ENCODE assay signal across 8 cellular contexts in the genomic region with DNA sequence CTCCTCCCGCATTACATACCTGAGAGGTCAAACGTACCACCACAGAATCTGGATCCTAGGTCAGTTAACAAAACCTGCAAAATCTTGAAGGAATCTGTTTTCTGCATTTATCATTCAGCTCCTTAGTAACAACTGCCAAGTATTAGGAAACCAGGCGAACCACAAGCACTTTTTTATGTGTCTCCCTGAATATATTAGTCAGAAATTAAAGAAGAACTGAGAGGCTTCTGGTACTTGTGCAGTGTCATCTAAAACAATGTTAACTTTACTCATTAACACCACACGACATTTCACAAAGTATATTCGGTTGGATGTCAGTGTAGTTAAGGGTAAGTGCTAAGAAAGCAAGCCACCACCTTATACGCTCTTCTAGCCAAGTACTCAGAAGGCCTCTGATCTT. TPM values are rescaled to one million over a fixed set of nuclear protein-coding genes. Genes with fewer than 3 reads are reported as not detected.
DNase-seq lines count a peak whose midpoint lies in the region; ATAC-seq, FAIRE-seq and TF ChIP-seq lines count a peak whose summit lies in the region.

No MANE protein-coding gene starts in this region.

- H2AFZ ChIP-seq in HepG2 (ENCODE audit: low read length): no peak overlapping the region

- H3K27ac ChIP-seq in HepG2 (ENCODE audit: extremely low read length, insufficient read depth, low read length) (no peak overlapping the region), right lobe of liver (no peak overlapping the region), vagina (peak overlapping the region; percentile 91)

- intact Hi-C loops in HepG2 (cut with micrococcal nuclease; ENCODE audit: unreplicated experiment): no loop called here
- intact Hi-C loops in right lobe of liver (cut with DNase I): no loop called here
- intact Hi-C loops in vagina (cut with DNase I): no loop called here

- H3K4me2 ChIP-seq in HepG2 (ENCODE audit: low read depth, low read length): peak overlapping the region; percentile 95

- H3K4me1 ChIP-seq in HepG2 (ENCODE audit: insufficient read depth, low read length) (peaks cover 69% of the 10 kb centered on the region), right lobe of liver (peaks cover 0 to 16% (median 7%) of the 10 kb centered on the region in 4 donors), vagina (peaks cover 58% of the 10 kb centered on the region)

- H3K27me3 ChIP-seq in HepG2 (ENCODE audit: control insufficient read depth in 1 of 2, insufficient read depth in 2 of 2, low read length in 2 of 2) (no peaks in the 10 kb centered on the region; a peak in 1 of 5 replicates), right lobe of liver (no peaks in the 10 kb centered on the region), vagina (no peaks in the 10 kb centered on the region)

- peaks cover 72% of the 10 kb centered on the region for H3K79me2 ChIP-seq in HepG2 (ENCODE audit: insufficient read depth, low read length)

- peak overlapping the region; percentile 83 for H3K27ac Mint-ChIP-seq in memory B cell

- in situ Hi-C loops in HepG2 (cut with HindIII; ENCODE audit: extremely low pct_ligation_motif_present, low pct_unique_long_range_greater_than_20kb) (no loop called here), astrocyte of the cerebellum (cut with HindIII; ENCODE audit: low sequenced_read_pairs) (no loop called here)

- 65% methylated on average over 6 of the region's 6 CpGs for WGBS in HepG2 (ENCODE audit: low lambda C conversion rate)
- WGBS in right lobe of liver (ENCODE audit: insufficient coverage, low coverage, low lambda C conversion rate, missing lambda C conversion rate): 53% methylated on average over 6 of the region's 6 CpGs

- TF ChIP-seq RAD21 in HepG2 (CRISPR knock-in tag; IDR thresholded peaks at IDR 0.05): no peak

- no peak for DNase-seq in HepG2 (ENCODE audit: low spot score)
- no peak for DNase-seq in right lobe of liver
- DNase-seq in astrocyte of the cerebellum (ENCODE audit: low read depth): no peak
- DNase-seq in memory B cell (ENCODE audit: low spot score in 2 of 2): no peak
- DNase-seq in vagina (ENCODE audit: extremely low spot score in 2 of 2): no peak
- no peak for DNase-seq in frontal cortex (ENCODE audit: low spot score in 2 of 2)

- H3K9ac ChIP-seq in HepG2 (ENCODE audit: insufficient read depth, low read depth, low read length): no peak overlapping the region

- H3K36me3 ChIP-seq in HepG2 (replicated peaks in 1 of 2; ENCODE audit: control insufficient read depth in 1 of 2, insufficient read depth in 2 of 2, low read length in 2 of 2): no peaks in the 10 kb centered on the region; a peak in 1 of 5 replicates
- H3K36me3 ChIP-seq in right lobe of liver: no peaks in the 10 kb centered on the region
- no peaks in the 10 kb centered on the region for H3K36me3 ChIP-seq in vagina

- H3K9me3 ChIP-seq in HepG2 (ENCODE audit: low read length) (no peaks in the 10 kb centered on the region), right lobe of liver (no peaks in the 10 kb centered on the region), vagina (no peaks in the 10 kb centered on the region)

- no peak for TF ChIP-seq EP300 in HepG2 (IDR thresholded peaks at IDR 0.05; ENCODE audit: low read depth in 2 of 2, low read length in 2 of 2)
- no peak for TF ChIP-seq EP300 in HepG2 (CRISPR knock-in tag; IDR thresholded peaks at IDR 0.05; ENCODE audit: borderline replicate concordance)

- H3K9me3 Mint-ChIP-seq in memory B cell: no peaks in the 10 kb centered on the region

- peaks cover 62% of the 10 kb centered on the region for H3K4me1 Mint-ChIP-seq in memory B cell

- TF ChIP-seq POLR2A in HepG2 (IDR thresholded peaks at IDR 0.05; ENCODE audit: insufficient read depth in 1 of 2, low read depth in 2 of 2, low read length in 2 of 2): no peak
- no peak for TF ChIP-seq POLR2A in right lobe of liver (IDR thresholded peaks at IDR 0.05)
- no peak for TF ChIP-seq POLR2A in vagina (IDR thresholded peaks at IDR 0.05)

- H3K36me3 Mint-ChIP-seq in memory B cell: peaks cover 8% of the 10 kb centered on the region

- FAIRE-seq in HepG2 (lab: Jason Lieb, UNC): no peak
- FAIRE-seq in frontal cortex (lab: Jason Lieb, UNC): no peak

- CTCF ChIA-PET in HepG2 (lab: Yijun Ruan, JAX; ENCODE audit: low intra/inter-chr PET ratio, low total read pairs): no interaction called here

- H3K4me3 ChIP-seq in HepG2 (replicated peaks in 1 of 3; ENCODE audit: insufficient read depth in 1 of 3, low read depth in 2 of 3, low read length in 3 of 3) (peak overlapping the region in 1 of 3 experiments; percentile 100; a peak in 1 of 6 replicates), right lobe of liver (no peak overlapping the region), astrocyte of the cerebellum (ENCODE audit: low read depth, low read length) (peak overlapping the region; percentile 100), vagina (peak overlapping the region; percentile 92 to 97)

- POLR2A ChIA-PET in HepG2 (lab: Yijun Ruan, JAX): no interaction called here

- no peaks in the 10 kb centered on the region for H3K27me3 Mint-ChIP-seq in memory B cell

- peaks cover 14% of the 10 kb centered on the region for H4K20me1 ChIP-seq in HepG2 (ENCODE audit: insufficient read depth, low read length)

- peak overlapping the region; percentile 93 for H3K4me3 Mint-ChIP-seq in memory B cell

- TF ChIP-seq CTCF in HepG2 (CRISPR knock-in tag; IDR thresholded peaks at IDR 0.05) (no peak), right lobe of liver (IDR thresholded peaks at IDR 0.05) (no peak), astrocyte of the cerebellum (IDR thresholded peaks at IDR 0.05; ENCODE audit: low read depth, low read length, missing control alignments) (no peak), vagina (IDR thresholded peaks at IDR 0.05) (no peak)

- BruUV-seq in HepG2 (replicated peaks; lab: Mats Ljungman, UMichigan): TSS peak; percentile 45

- ATAC-seq in HepG2 (no peak), right lobe of liver (no peak), memory B cell (ENCODE audit: low read depth) (no peak), GM19351 (IDR thresholded peaks at IDR 0.05; ENCODE audit: unreplicated experiment) (no peak), HG03354 (IDR thresholded peaks at IDR 0.05; ENCODE audit: poor library complexity, severe bottlenecking, unreplicated experiment) (no peak)

TF ChIP-seq in HepG2, 621 proteins besides CTCF, POLR2A, EP300 and RAD21 (continues in another document):
- TF ChIP-seq, protein P1, sequence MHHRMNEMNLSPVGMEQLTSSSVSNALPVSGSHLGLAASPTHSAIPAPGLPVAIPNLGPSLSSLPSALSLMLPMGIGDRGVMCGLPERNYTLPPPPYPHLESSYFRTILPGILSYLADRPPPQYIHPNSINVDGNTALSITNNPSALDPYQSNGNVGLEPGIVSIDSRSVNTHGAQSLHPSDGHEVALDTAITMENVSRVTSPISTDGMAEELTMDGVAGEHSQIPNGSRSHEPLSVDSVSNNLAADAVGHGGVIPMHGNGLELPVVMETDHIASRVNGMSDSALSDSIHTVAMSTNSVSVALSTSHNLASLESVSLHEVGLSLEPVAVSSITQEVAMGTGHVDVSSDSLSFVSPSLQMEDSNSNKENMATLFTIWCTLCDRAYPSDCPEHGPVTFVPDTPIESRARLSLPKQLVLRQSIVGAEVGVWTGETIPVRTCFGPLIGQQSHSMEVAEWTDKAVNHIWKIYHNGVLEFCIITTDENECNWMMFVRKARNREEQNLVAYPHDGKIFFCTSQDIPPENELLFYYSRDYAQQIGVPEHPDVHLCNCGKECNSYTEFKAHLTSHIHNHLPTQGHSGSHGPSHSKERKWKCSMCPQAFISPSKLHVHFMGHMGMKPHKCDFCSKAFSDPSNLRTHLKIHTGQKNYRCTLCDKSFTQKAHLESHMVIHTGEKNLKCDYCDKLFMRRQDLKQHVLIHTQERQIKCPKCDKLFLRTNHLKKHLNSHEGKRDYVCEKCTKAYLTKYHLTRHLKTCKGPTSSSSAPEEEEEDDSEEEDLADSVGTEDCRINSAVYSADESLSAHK (CRISPR knock-in tag; IDR thresholded peaks at IDR 0.05; ENCODE audit: borderline replicate concordance): no peak
- TF ChIP-seq ZNF672 (CRISPR knock-in tag; IDR thresholded peaks at IDR 0.05): no peak

RNA-seq across cellular contexts. Expression of a gene that starts 2.5 kb away (rescaled TPM):
- total RNA-seq in HepG2 (2016; rRNA removed; fragmentation: Illumina TruSeq; extraction: Trizol) (18.3 and 34.1 TPM in 2 replicates), right lobe of liver (10 to 100 TPM in 5 of 6 experiments, 1 to 10 TPM in 1; 9.2 to 20.4 (median 14.8) TPM), vagina (47.4 TPM), frontal cortex (29.8 TPM)
- 4.9 and 5.1 TPM in 2 replicates for total RNA-seq in HepG2 (2016; cell fraction: cytosol; rRNA removed; fragmentation: Illumina TruSeq; extraction: Trizol; ENCODE audit: low read depth)
- 17.2 and 31.8 TPM in 2 replicates for total RNA-seq in HepG2 (2016; cell fraction: insoluble cytoplasmic fraction; rRNA removed; fragmentation: Illumina TruSeq; extraction: Trizol)
- total RNA-seq in HepG2 (2016; cell fraction: membrane; rRNA removed; fragmentation: Illumina TruSeq; extraction: Trizol): 24.4 and 29.6 TPM in 2 replicates
- 22.7 and 23.4 TPM in 2 replicates for total RNA-seq in HepG2 (2016; cell fraction: nucleus; rRNA removed; fragmentation: Illumina TruSeq; extraction: Trizol)
- 15.4 and 17.9 TPM in 2 replicates for polyA plus RNA-seq in HepG2 (2011; rRNA removed)
- 12.4 and 14.6 TPM in 2 replicates for polyA plus RNA-seq in HepG2 (2011; cell fraction: cytosol; rRNA removed)
- polyA plus RNA-seq in HepG2 (2011; cell fraction: nucleus; rRNA removed): 6.3 and 7.6 TPM in 2 replicates
- 15.0 and 16.0 TPM in 2 replicates for polyA plus RNA-seq in HepG2 (2012)
- polyA plus RNA-seq in HepG2 (2016; cell fraction: cytosol; fragmentation: Illumina TruSeq; extraction: Trizol; ENCODE audit: low read depth): 4.1 and 4.6 TPM in 2 replicates
- polyA plus RNA-seq in HepG2 (2016; cell fraction: insoluble cytoplasmic fraction; fragmentation: Illumina TruSeq; extraction: Trizol; ENCODE audit: low read depth): 30.5 and 32.8 TPM in 2 replicates
- 14.5 and 19.3 TPM in 2 replicates for polyA plus RNA-seq in HepG2 (2016; cell fraction: membrane; fragmentation: Illumina TruSeq; extraction: Trizol; ENCODE audit: low read depth)
- polyA plus RNA-seq in HepG2 (2016; cell fraction: nucleus; fragmentation: Illumina TruSeq; extraction: Trizol; ENCODE audit: insufficient read depth, low read depth): 17.8 and 18.7 TPM in 2 replicates
- polyA minus RNA-seq in HepG2 (2011; rRNA and poly(A)+ RNA removed; ENCODE audit: low replicate concordance): 30.5 and 36.4 TPM in 2 replicates
- 29.7 and 30.0 TPM in 2 replicates for polyA minus RNA-seq in HepG2 (2011; cell fraction: cytosol; rRNA and poly(A)+ RNA removed)
- polyA minus RNA-seq in HepG2 (2011; cell fraction: nucleus; rRNA and poly(A)+ RNA removed): 26.0 and 32.1 TPM in 2 replicates

Comparison
In these comparisons a context has a peak if more than half of its experiments do, and no peak if none do; other contexts are left out.
1. H3K4me3 ChIP-seq: peak in astrocyte of the cerebellum (single experiment) and vagina (2 of 2); none in right lobe of liver (0 of 3).